In genomic region chrX:44903107-44903506, GRCh38 we compare ENCODE assay signal across 1 cellular context.
TF ChIP-seq lines count a peak whose summit lies in the region.

No MANE protein-coding gene starts in this region.

TF ChIP-seq in HepG2, 621 proteins besides CTCF, POLR2A, EP300 and RAD21:
- TF ChIP-seq HOMEZ (CRISPR knock-in tag; IDR thresholded peaks at IDR 0.05; ENCODE audit: low read depth) (peak; percentile 41; the same call in 1 of the 2 replicates), ZNF136 (CRISPR knock-in tag; IDR thresholded peaks at IDR 0.05; ENCODE audit: low read depth) (peak; percentile 97; the same call in 1 of the 2 replicates), CREB1 (IDR thresholded peaks at IDR 0.05) (peak; percentile 71), CREB1 (CRISPR knock-in tag; IDR thresholded peaks at IDR 0.05) (no peak), ZBTB21 (CRISPR knock-in tag; IDR thresholded peaks at IDR 0.05) (0 out of 2 replicates have a peak, but pooled peaks have one; percentile 30), HNRNPH1 (optimal IDR thresholded peaks at IDR 0.05; ENCODE audit: low read depth, low read length) (no peak), SOX13 (IDR thresholded peaks at IDR 0.05) (no peak), SOX13 (CRISPR knock-in tag; conservative IDR thresholded peaks at IDR 0.05 in 1 of 2, IDR thresholded peaks at IDR 0.05 in 1 of 2) (0 out of 4 replicates have a peak, but pooled peaks of 1 of the 2 experiments have one; percentile 12), FOSL2 (CRISPR knock-in tag; IDR thresholded peaks at IDR 0.05) (peak; percentile 83), PRDM10 (CRISPR knock-in tag; IDR thresholded peaks at IDR 0.05; ENCODE audit: low read depth) (no peak)
